2 cellular contexts compared by ENCODE assay signal in the genomic region with DNA sequence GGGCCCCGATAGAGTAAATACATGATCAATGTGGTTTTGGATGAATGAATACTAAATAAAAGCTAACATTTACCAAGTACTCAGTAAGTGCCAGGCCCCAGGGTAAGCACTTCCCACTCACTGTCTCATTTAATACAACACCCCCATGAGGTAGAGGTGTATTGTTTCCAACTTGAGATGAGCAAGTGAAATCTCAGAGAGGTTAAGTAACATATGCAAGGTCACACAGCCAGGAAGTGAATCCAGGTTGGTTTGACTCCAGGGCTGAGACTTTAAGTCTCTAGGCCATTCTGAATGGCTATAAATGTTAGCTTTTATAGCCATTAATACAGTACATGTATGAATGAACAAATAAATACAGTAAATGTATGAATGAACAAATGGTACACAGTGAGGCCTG.
A peak's percentile ranks its signal among the peaks of the same experiment; 100 is the strongest.
TF ChIP-seq lines count a peak whose summit lies in the region.

No MANE protein-coding gene starts in this region.

TF ChIP-seq in HepG2, 621 proteins besides CTCF, POLR2A, EP300 and RAD21:
- TF ChIP-seq ZNF430 (CRISPR knock-in tag; IDR thresholded peaks at IDR 0.05) (no peak), ZNF768 (CRISPR knock-in tag; IDR thresholded peaks at IDR 0.05) (peak; percentile 59; the same call in 1 of the 2 replicates)

TF ChIP-seq in K562, 482 proteins besides CTCF, POLR2A, EP300 and RAD21:
- TF ChIP-seq ETV1 (tag; conservative IDR thresholded peaks at IDR 0.05; ENCODE audit: low read depth) = 0 out of 2 replicates have a peak, but pooled peaks have one; percentile 24
- peak; percentile 60 for TF ChIP-seq ZFP36 (IDR thresholded peaks at IDR 0.05; ENCODE audit: low read depth, low read length, partially characterized antibody)
- TF ChIP-seq, protein P1, sequence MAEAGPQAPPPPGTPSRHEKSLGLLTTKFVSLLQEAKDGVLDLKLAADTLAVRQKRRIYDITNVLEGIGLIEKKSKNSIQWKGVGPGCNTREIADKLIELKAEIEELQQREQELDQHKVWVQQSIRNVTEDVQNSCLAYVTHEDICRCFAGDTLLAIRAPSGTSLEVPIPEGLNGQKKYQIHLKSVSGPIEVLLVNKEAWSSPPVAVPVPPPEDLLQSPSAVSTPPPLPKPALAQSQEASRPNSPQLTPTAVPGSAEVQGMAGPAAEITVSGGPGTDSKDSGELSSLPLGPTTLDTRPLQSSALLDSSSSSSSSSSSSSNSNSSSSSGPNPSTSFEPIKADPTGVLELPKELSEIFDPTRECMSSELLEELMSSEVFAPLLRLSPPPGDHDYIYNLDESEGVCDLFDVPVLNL (CRISPR knock-in tag; IDR thresholded peaks at IDR 0.05; ENCODE audit: low read depth) = no peak
- TF ChIP-seq PML (IDR thresholded peaks at IDR 0.05; ENCODE audit: low read length) = no peak
- TF ChIP-seq ATF7 (IDR thresholded peaks at IDR 0.05) = no peak
- TF ChIP-seq MCM5 (IDR thresholded peaks at IDR 0.05; ENCODE audit: low read depth) = no peak
- TF ChIP-seq BCOR (IDR thresholded peaks at IDR 0.05) = peak; percentile 64
- peak; percentile 64 for TF ChIP-seq RBM25 (IDR thresholded peaks at IDR 0.05; ENCODE audit: low read depth, low read length, severe bottlenecking)
- TF ChIP-seq FOXP1 (CRISPR knock-in tag; IDR thresholded peaks at IDR 0.05) = no peak
